19 cellular contexts compared by ENCODE assay signal in genomic region chr2:217625475-217626245, GRCh38.
DNase-seq lines count a peak whose midpoint lies in the region; ATAC-seq, FAIRE-seq and TF ChIP-seq lines count a peak whose summit lies in the region.
"Had no signal": no experiment of that assay in that cellular context is flagged by ENCODE, and none has a peak within 500 bp of the region (broad histone marks: within the 10 kb centered on the region; RNA-seq: fewer than 3 reads in every experiment).

No MANE protein-coding gene starts in this region.

- intact Hi-C loops in HepG2 (cut with micrococcal nuclease; ENCODE audit: unreplicated experiment) (no loop called here), right lobe of liver (cut with DNase I) (no loop called here), esophagus muscularis mucosa (cut with DNase I) (no loop called here)

- in situ Hi-C loops in HepG2 (cut with HindIII; ENCODE audit: extremely low pct_ligation_motif_present, low pct_unique_long_range_greater_than_20kb), result no loop called here

- POLR2A ChIA-PET in HepG2 (lab: Yijun Ruan, JAX), result no interaction called here

- H3K27ac ChIP-seq in HepG2 (ENCODE audit: extremely low read length, insufficient read depth, low read length), result no peak overlapping the region
- H3K27ac ChIP-seq in right lobe of liver, result no peak overlapping the region
- H3K27ac ChIP-seq in esophagus muscularis mucosa (replicated peaks in 1 of 4), result peak overlapping the region; percentile 15 to 60 (median 38)
- peak overlapping the region; percentile 59 for H3K27ac ChIP-seq in muscle layer of colon (ENCODE audit: low read depth, low read length)
- H3K27ac ChIP-seq: A549, PC-9 had no signal

- H3K9ac ChIP-seq in HepG2 (ENCODE audit: insufficient read depth, low read depth, low read length), result no peak overlapping the region
- no peak overlapping the region for H3K9ac ChIP-seq in muscle layer of colon (ENCODE audit: low read length)

- H3K27me3 ChIP-seq in HepG2 (ENCODE audit: control insufficient read depth in 1 of 2, insufficient read depth in 2 of 2, low read length in 2 of 2) (0 out of 5 replicates have a peak, but pooled peaks cover 0 to 4% of the 10 kb centered on the region in 2 experiments), right lobe of liver (no peaks in the 10 kb centered on the region), esophagus muscularis mucosa (no peaks in the 10 kb centered on the region), muscle layer of colon (ENCODE audit: control insufficient read depth in 1 of 2, insufficient read depth in 2 of 2, low read length in 2 of 2) (no peaks in the 10 kb centered on the region)
- H3K27me3 ChIP-seq: tibial nerve had no signal

- H3K4me3 ChIP-seq in HepG2 (replicated peaks in 1 of 3; ENCODE audit: insufficient read depth in 1 of 3, low read depth in 2 of 3, low read length in 3 of 3), result no peak overlapping the region
- no peak overlapping the region for H3K4me3 ChIP-seq in right lobe of liver
- no peak overlapping the region for H3K4me3 ChIP-seq in esophagus muscularis mucosa
- no peak overlapping the region for H3K4me3 ChIP-seq in muscle layer of colon (ENCODE audit: low read depth in 1 of 2, low read length in 2 of 2)
- H3K4me3 ChIP-seq: A549, PC-9, tibial nerve had no signal

- no peaks in the 10 kb centered on the region for H3K79me2 ChIP-seq in HepG2 (ENCODE audit: insufficient read depth, low read length)

- CTCF ChIA-PET in HepG2 (lab: Yijun Ruan, JAX; ENCODE audit: low intra/inter-chr PET ratio, low total read pairs), result no interaction called here

- no peak overlapping the region for H2AFZ ChIP-seq in HepG2 (ENCODE audit: low read length)
- H2AFZ ChIP-seq: PC-9 had no signal

- no peak for FAIRE-seq in HepG2 (lab: Jason Lieb, UNC)
- FAIRE-seq: A549, G401.6 had no signal

- peaks cover 19% of the 10 kb centered on the region for H3K4me1 ChIP-seq in HepG2 (ENCODE audit: insufficient read depth, low read length)
- H3K4me1 ChIP-seq in right lobe of liver, result peaks cover 0 to 8% (median 4%) of the 10 kb centered on the region in 4 donors
- H3K4me1 ChIP-seq in esophagus muscularis mucosa, result peaks cover 29 to 74% (median 62%) of the 10 kb centered on the region in 4 donors
- H3K4me1 ChIP-seq in muscle layer of colon (ENCODE audit: insufficient read depth, low read length), result peaks cover 53% of the 10 kb centered on the region
- H3K4me1 ChIP-seq: A549 had no signal

- TF ChIP-seq POLR2A in HepG2 (IDR thresholded peaks at IDR 0.05; ENCODE audit: insufficient read depth in 1 of 2, low read depth in 2 of 2, low read length in 2 of 2) (no peak), right lobe of liver (IDR thresholded peaks at IDR 0.05) (no peak), esophagus muscularis mucosa (IDR thresholded peaks at IDR 0.05; ENCODE audit: low read depth) (no peak)

- no peak for TF ChIP-seq EP300 in HepG2 (IDR thresholded peaks at IDR 0.05; ENCODE audit: low read depth in 2 of 2, low read length in 2 of 2)
- TF ChIP-seq EP300 in HepG2 (CRISPR knock-in tag; IDR thresholded peaks at IDR 0.05; ENCODE audit: borderline replicate concordance), result no peak
- no peak for TF ChIP-seq EP300 in esophagus muscularis mucosa (IDR thresholded peaks at IDR 0.05)

- peaks cover 9% of the 10 kb centered on the region; the same call in 1 of the 2 replicates for H4K20me1 ChIP-seq in HepG2 (ENCODE audit: insufficient read depth, low read length)

- 39% methylated on average over 4 of the region's 4 CpGs for WGBS in HepG2 (ENCODE audit: low lambda C conversion rate)
- 72% methylated on average over 4 of the region's 4 CpGs for WGBS in right lobe of liver (ENCODE audit: insufficient coverage, low coverage, low lambda C conversion rate, missing lambda C conversion rate)
- 37% methylated on average over 4 of the region's 4 CpGs for WGBS in esophagus muscularis mucosa

- no peak for TF ChIP-seq CTCF in HepG2 (CRISPR knock-in tag; IDR thresholded peaks at IDR 0.05)
- no peak for TF ChIP-seq CTCF in right lobe of liver (IDR thresholded peaks at IDR 0.05)
- no peak for TF ChIP-seq CTCF in esophagus muscularis mucosa (IDR thresholded peaks at IDR 0.05)

- DNase-seq in HepG2 (ENCODE audit: low spot score) (no peak), right lobe of liver (no peak), esophagus muscularis mucosa (ENCODE audit: extremely low spot score) (no peak), activated gamma-delta T cell treated with Interleukin-2 at 50 U/mL for 16 hours (no peak)
- DNase-seq: activated CD4-positive, alpha-beta memory T cell treated with anti-CD3 and anti-CD28 coated beads for 36 hours; COR-L47; dermis blood vessel endothelial cell; H9; NCI-H2029 treated with DMSO at 0.1 percent for 48 hours; nucleus accumbens; PC-9 had no signal

- H3K4me2 ChIP-seq in HepG2 (ENCODE audit: low read depth, low read length), result no peak overlapping the region
- H3K4me2 ChIP-seq: A549, PC-9 had no signal

- H3K36me3 ChIP-seq in HepG2 (replicated peaks in 1 of 2; ENCODE audit: control insufficient read depth in 1 of 2, insufficient read depth in 2 of 2, low read length in 2 of 2) (no peaks in the 10 kb centered on the region), right lobe of liver (no peaks in the 10 kb centered on the region), esophagus muscularis mucosa (no peaks in the 10 kb centered on the region), muscle layer of colon (ENCODE audit: insufficient read depth, low read length) (no peaks in the 10 kb centered on the region)
- H3K36me3 ChIP-seq: tibial nerve had no signal

- no peaks in the 10 kb centered on the region for H3K9me3 ChIP-seq in HepG2 (ENCODE audit: low read length)
- H3K9me3 ChIP-seq in right lobe of liver, result no peaks in the 10 kb centered on the region
- H3K9me3 ChIP-seq in esophagus muscularis mucosa, result no peaks in the 10 kb centered on the region
- H3K9me3 ChIP-seq in muscle layer of colon (ENCODE audit: low read length), result no peaks in the 10 kb centered on the region
- H3K9me3 ChIP-seq: A549, tibial nerve had no signal

- no peak for TF ChIP-seq RAD21 in HepG2 (CRISPR knock-in tag; IDR thresholded peaks at IDR 0.05)

- ATAC-seq in HepG2 (no peak), right lobe of liver (no peak), HG02678 (IDR thresholded peaks at IDR 0.05; ENCODE audit: unreplicated experiment) (no peak), HG03565 (IDR thresholded peaks at IDR 0.05; ENCODE audit: unreplicated experiment) (no peak), GM21619 (IDR thresholded peaks at IDR 0.05; ENCODE audit: unreplicated experiment) (no peak)
- ATAC-seq: A549, esophagus mucosa had no signal

- no TSS peak for BruUV-seq in HepG2 (replicated peaks; lab: Mats Ljungman, UMichigan)

TF ChIP-seq in HepG2, 621 proteins besides CTCF, POLR2A, EP300 and RAD21:
- TF ChIP-seq CEBPB (IDR thresholded peaks at IDR 0.05; ENCODE audit: borderline replicate concordance, low read depth, low read length) (0 out of 2 replicates have a peak, but pooled peaks have one; percentile 2), NFE2L2 (IDR thresholded peaks at IDR 0.05; ENCODE audit: low read length) (no peak)
- TF ChIP-seq, protein P1, sequence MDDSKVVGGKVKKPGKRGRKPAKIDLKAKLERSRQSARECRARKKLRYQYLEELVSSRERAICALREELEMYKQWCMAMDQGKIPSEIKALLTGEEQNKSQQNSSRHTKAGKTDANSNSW (CRISPR knock-in tag; IDR thresholded peaks at IDR 0.05; ENCODE audit: borderline replicate concordance), result no peak

Comparison
In these comparisons a context has a peak if more than half of its experiments do, and no peak if none do; other contexts are left out.
1. H3K27ac ChIP-seq: peak in esophagus muscularis mucosa (4 of 4) and muscle layer of colon (single experiment); none in HepG2 (single experiment) and right lobe of liver (0 of 3).